26 cellular contexts compared by ENCODE assay signal in the genomic region with DNA sequence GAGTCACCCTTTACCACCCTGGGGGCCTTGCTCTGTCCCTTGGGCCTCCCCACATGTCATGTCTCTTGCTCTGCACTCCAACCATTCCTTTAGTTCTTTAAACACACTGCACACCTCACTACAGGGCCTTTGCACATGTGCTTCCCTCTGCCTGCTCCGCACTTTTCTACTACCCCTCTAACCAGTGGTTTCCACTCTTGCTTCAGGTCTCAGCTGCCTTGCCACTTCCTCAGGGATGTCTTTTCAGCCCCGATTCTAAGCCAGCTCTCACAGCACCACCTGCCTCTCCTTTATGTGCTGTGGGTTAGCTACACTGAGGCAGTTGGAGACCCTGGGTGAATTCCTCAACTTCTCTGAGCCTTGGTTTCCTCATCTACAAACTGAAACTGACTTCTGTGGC. TPM values are rescaled to one million over a fixed set of nuclear protein-coding genes. Genes with fewer than 3 reads are reported as not detected.
"Had no signal": no experiment of that assay in that cellular context is flagged by ENCODE, and none has a peak within 500 bp of the region (broad histone marks: within the 10 kb centered on the region; RNA-seq: fewer than 3 reads in every experiment).

No MANE protein-coding gene starts in this region.

- H3K9ac ChIP-seq: KMS-11 had no signal

- FAIRE-seq: colon, RCC 7860, TTC549 had no signal

- H3K4me3 ChIP-seq: PC-9 had no signal

- DNase-seq: activated CD4-positive, alpha-beta T cell treated with anti-CD3 and anti-CD28 coated beads for 36 hours; activated CD4-positive, alpha-beta T cell treated with anti-CD3 and anti-CD28 coated beads, Interleukin-2, amount 10 ng/mL, durations not matched to agents 7 days and 5 days; activated CD4-positive, alpha-beta T cell treated with anti-CD3 and anti-CD28 coated beads, Interleukin-2, amount 50 U/mL, for 48 hours; activated CD8-positive, alpha-beta T cell treated with anti-CD3 and anti-CD28 coated beads, Interleukin-2, amount 10 ng/mL, durations not matched to agents 7 days and 5 days; activated gamma-delta T cell; activated naive CD4-positive, alpha-beta T cell treated with Interleukin-2 at 50 U/mL for 16 hours; activated T-cell treated with anti-CD3 and anti-CD28 coated beads, Interleukin-2, amount 50 U/mL, for 24 hours; anterior cingulate cortex; central memory CD4-positive, alpha-beta T cell; MM.1S; NCI-H1105; NCI-H1417 treated with DMSO at 0.1 percent for 48 hours; NCI-H1930; NCI-H2081 treated with DMSO at 0.1 percent for 48 hours; NCI-H345; PC-9; Right ventricle myocardium superior; SW 1271; T-helper 1 cell had no signal

- H3K4me2 ChIP-seq: KMS-11, PC-9 had no signal

- H3K27ac ChIP-seq: KMS-11, PC-9 had no signal

RNA-seq across cellular contexts. Expression of a gene that starts 34.6 kb away (rescaled TPM):
- total RNA-seq: activated CD4-positive, alpha-beta T cell treated with anti-CD3 and anti-CD28 coated beads for 36 hours; activated CD4-positive, alpha-beta T cell treated with anti-CD3 and anti-CD28 coated beads, Interleukin-2, amount 10 ng/mL, durations not matched to agents 7 days and 5 days; activated CD8-positive, alpha-beta T cell treated with anti-CD3 and anti-CD28 coated beads, Interleukin-2, amount 10 ng/mL, durations not matched to agents 7 days and 5 days; activated T-helper 1 cell treated with anti-CD3 and anti-CD28 coated beads, Interleukin-12 subunit alpha, Interleukin-12 subunit beta, Interleukin-2, Interleukin-4 antibody, amounts not matched to agents 30 ng/mL and 10 ng/mL and 1 ng/mL, durations not matched to agents 14 hours and 24 hours and 36 hours; LHCN-M2; T-helper 2 cell treated with Interferon-gamma antibody and Interleukin-4, amounts not matched to agents 100 ng/mL and 5 ng/mL, for 36 hours had no signal
